In the genomic region with DNA sequence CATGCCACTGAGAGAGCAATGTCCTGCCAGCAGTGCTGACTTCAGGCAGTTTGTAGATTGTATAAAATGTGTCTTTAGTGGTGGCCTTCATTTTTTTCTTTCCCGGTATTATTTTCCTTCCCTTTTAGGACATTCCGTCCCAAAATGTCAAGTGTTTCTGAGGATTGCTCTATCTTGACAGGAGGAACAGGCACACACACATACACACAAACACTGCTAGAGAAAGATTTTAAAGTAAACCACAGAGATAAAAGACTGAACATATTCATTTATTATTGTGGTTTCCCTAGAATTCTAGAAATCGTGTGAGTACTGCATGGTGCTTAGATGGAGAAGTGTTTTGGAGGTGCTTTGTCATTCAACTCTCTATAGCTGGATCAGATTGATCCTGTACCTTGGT, we compare ENCODE assay signal across 36 cellular contexts.
"Had no signal": no experiment of that assay in that cellular context is flagged by ENCODE, and none has a peak within 500 bp of the region (broad histone marks: within the 10 kb centered on the region; RNA-seq: fewer than 3 reads in every experiment).

No MANE protein-coding gene starts in this region.

- H3K4me3 ChIP-seq: ascending aorta, PC-9 had no signal

- H3K9me3 ChIP-seq: ascending aorta had no signal

- H3K27ac ChIP-seq: ascending aorta, PC-9, RWPE1, WERI-Rb-1 had no signal

- H3K27ac Mint-ChIP-seq: activated CD4-positive, alpha-beta memory T cell treated with anti-CD3 and anti-CD28 coated beads, Interleukin-2, amount 10 ng/mL, durations not matched to agents 7 days and 5 days; activated CD8-positive, alpha-beta memory T cell treated with anti-CD3 and anti-CD28 coated beads, Interleukin-2, amount 10 ng/mL, durations not matched to agents 7 days and 5 days; activated naive CD4-positive, alpha-beta T cell treated with anti-CD3 and anti-CD28 coated beads, Interleukin-2, amount 10 ng/mL, durations not matched to agents 7 days and 5 days; activated naive CD8-positive, alpha-beta T cell treated with anti-CD3 and anti-CD28 coated beads for 36 hours; brain had no signal

- H2AFZ ChIP-seq: PC-9 had no signal

- DNase-seq: activated CD4-positive, alpha-beta memory T cell treated with anti-CD3 and anti-CD28 coated beads, Interleukin-2, amount 10 ng/mL, durations not matched to agents 7 days and 5 days; activated CD4-positive, alpha-beta T cell treated with anti-CD3 and anti-CD28 coated beads for 1 hour; activated CD4-positive, alpha-beta T cell treated with anti-CD3 and anti-CD28 coated beads for 48 hours; activated CD4-positive, CD25-positive, alpha-beta regulatory T cell; activated CD8-positive, alpha-beta memory T cell treated with anti-CD3 and anti-CD28 coated beads for 24 hours; activated CD8-positive, alpha-beta memory T cell treated with anti-CD3 and anti-CD28 coated beads, Interleukin-2, amount 10 ng/mL, durations not matched to agents 7 days and 5 days; activated CD8-positive, alpha-beta memory T cell treated with anti-CD3 and anti-CD28 coated beads, Interleukin-2, amount 50 U/mL, for 48 hours; activated effector memory CD4-positive, alpha-beta T cell treated with Interleukin-2 at 50 U/mL for 16 hours; activated naive CD4-positive, alpha-beta T cell treated with anti-CD3 and anti-CD28 coated beads, Interleukin-2, amount 10 ng/mL, durations not matched to agents 7 days and 5 days; activated naive CD8-positive, alpha-beta T cell treated with anti-CD3 and anti-CD28 coated beads for 36 hours; activated T-cell treated with anti-CD3 and anti-CD28 coated beads, Interleukin-2, amount 50 U/mL, for 48 hours; amygdala; caudate nucleus; cerebellar nuclear complex; cortex of kidney; NCI-H1048; NCI-H1105 treated with DMSO at 0.1 percent for 48 hours; NCI-H1436; NCI-H1694; NCI-H1930; NCI-H2081 treated with DMSO at 0.1 percent for 48 hours; NCI-H226; NCI-H446 treated with DMSO at 0.1 percent for 48 hours; NCI-H524; NCI-H69; NCI-H82; PC-9; SIG-M5; T1000; WERI-Rb-1 had no signal

- FAIRE-seq: bronchial epithelial cell, RCC 7860 had no signal

- H3K36me3 Mint-ChIP-seq: activated CD8-positive, alpha-beta memory T cell treated with anti-CD3 and anti-CD28 coated beads, Interleukin-2, amount 10 ng/mL, durations not matched to agents 7 days and 5 days; activated naive CD4-positive, alpha-beta T cell treated with anti-CD3 and anti-CD28 coated beads, Interleukin-2, amount 10 ng/mL, durations not matched to agents 7 days and 5 days; activated naive CD8-positive, alpha-beta T cell treated with anti-CD3 and anti-CD28 coated beads for 36 hours; brain had no signal

- H3K36me3 ChIP-seq: ascending aorta, WERI-Rb-1 had no signal

- H3K4me2 ChIP-seq: PC-9 had no signal

- H3K9me3 Mint-ChIP-seq: activated CD4-positive, alpha-beta memory T cell treated with anti-CD3 and anti-CD28 coated beads, Interleukin-2, amount 10 ng/mL, durations not matched to agents 7 days and 5 days; activated naive CD4-positive, alpha-beta T cell treated with anti-CD3 and anti-CD28 coated beads, Interleukin-2, amount 10 ng/mL, durations not matched to agents 7 days and 5 days; activated naive CD8-positive, alpha-beta T cell treated with anti-CD3 and anti-CD28 coated beads for 36 hours; brain had no signal

- H3K4me1 ChIP-seq: ascending aorta had no signal

- H3K27me3 ChIP-seq: ascending aorta had no signal

- ATAC-seq: activated CD8-positive, alpha-beta memory T cell treated with anti-CD3 and anti-CD28 coated beads, Interleukin-2, amount 10 ng/mL, durations not matched to agents 7 days and 5 days; Right ventricle myocardium inferior had no signal
